26 cellular contexts compared by ENCODE assay signal in the genomic region with DNA sequence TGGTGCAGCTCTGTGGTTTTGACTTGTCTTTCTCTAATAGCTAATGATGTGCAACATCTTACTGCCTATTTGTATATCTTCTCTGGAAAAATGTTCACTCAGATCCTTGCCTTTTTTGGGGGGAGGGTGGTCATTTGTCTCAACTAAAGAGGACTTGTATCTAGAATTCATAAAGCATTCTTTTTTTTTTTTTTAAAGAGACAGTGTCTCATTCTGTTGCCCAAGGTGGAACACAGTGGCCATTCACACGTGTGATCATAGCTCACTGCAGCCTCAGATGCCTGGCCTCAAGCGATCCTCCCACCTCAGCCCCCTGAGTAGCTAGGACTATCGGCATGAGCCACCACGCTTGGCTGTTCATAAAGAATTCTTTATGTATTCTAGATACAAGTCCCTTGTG.
"Had no signal": no experiment of that assay in that cellular context is flagged by ENCODE, and none has a peak within 500 bp of the region (broad histone marks: within the 10 kb centered on the region; RNA-seq: fewer than 3 reads in every experiment).

No MANE protein-coding gene starts in this region.

- H3K36me3 ChIP-seq: pancreas, prostate gland, thyroid gland, upper lobe of right lung had no signal

- H3K27ac ChIP-seq: left ventricle myocardium inferior, lower lobe of right lung, pancreas, prostate gland, skin epidermis, thyroid gland, upper lobe of right lung had no signal

- H3K27me3 ChIP-seq: pancreas, thyroid gland, upper lobe of right lung had no signal

- H3K4me3 ChIP-seq: left ventricle myocardium inferior, lower lobe of right lung, pancreas, prostate gland, skin epidermis, thyroid gland, upper lobe of right lung had no signal

- H3K4me1 ChIP-seq: prostate gland had no signal

- DNase-seq: hypothalamus; islet precursor cell; left ventricle myocardium inferior; lower lobe of right lung; mammary epithelial cell; mesenchymal stem cell; naive thymus-derived CD8-positive, alpha-beta T cell; nucleus accumbens; pancreas; posterior cingulate gyrus; retina; right cardiac atrium; stimulated activated CD4-positive, alpha-beta T cell treated with anti-CD3 and anti-CD28 coated beads, Interleukin-12 subunit alpha, Interleukin-12 subunit beta, amount 100 ng/mL, for 4 hours; stimulated activated CD4-positive, alpha-beta T cell treated with anti-CD3 and anti-CD28 coated beads, Interleukin-15, amount 100 ng/mL, for 24 hours; stimulated activated CD4-positive, alpha-beta T cell treated with anti-CD3 and anti-CD28 coated beads, Interleukin-2, amount 100 ng/mL, for 24 hours; stimulated activated CD4-positive, alpha-beta T cell treated with anti-CD3 and anti-CD28 coated beads, Interleukin-4, amount 100 ng/mL, for 24 hours; stimulated activated naive CD4-positive, alpha-beta T cell; substantia nigra; thyroid gland; trophoblast cell; upper lobe of right lung had no signal

- H3K9me3 ChIP-seq: left ventricle myocardium inferior, lower lobe of right lung, pancreas, prostate gland, thyroid gland, upper lobe of right lung had no signal

- FAIRE-seq: pancreas, urothelium cell line had no signal

- ATAC-seq: lower lobe of right lung; naive thymus-derived CD8-positive, alpha-beta T cell; pancreas; right cardiac atrium; sciatic nerve; stimulated activated effector memory CD8-positive, alpha-beta T cell treated with anti-CD3 and anti-CD28 coated beads, Interleukin-12 subunit alpha, Interleukin-12 subunit beta, amount 100 ng/mL, for 72 hours; upper lobe of right lung had no signal
